ENCODE assay signal across 1 cellular context in genomic region chr5:149959406-149960236, GRCh38.
TF ChIP-seq lines count a peak whose summit lies in the region.

No MANE protein-coding gene starts in this region.

TF ChIP-seq in GM12878, 131 proteins besides CTCF, POLR2A, EP300 and RAD21 (continues in another document):
- no peak for TF ChIP-seq FOXK2 (IDR thresholded peaks at IDR 0.05)
- no peak for TF ChIP-seq SIX5 (IDR thresholded peaks at IDR 0.05; ENCODE audit: low read depth, low read length, severe bottlenecking)
- no peak for TF ChIP-seq CHD4 (IDR thresholded peaks at IDR 0.05)
- 0 out of 2 replicates have a peak, but pooled peaks have one; percentile 19 for TF ChIP-seq BACH1 (IDR thresholded peaks at IDR 0.05; ENCODE audit: borderline replicate concordance)
- TF ChIP-seq, protein P1, sequence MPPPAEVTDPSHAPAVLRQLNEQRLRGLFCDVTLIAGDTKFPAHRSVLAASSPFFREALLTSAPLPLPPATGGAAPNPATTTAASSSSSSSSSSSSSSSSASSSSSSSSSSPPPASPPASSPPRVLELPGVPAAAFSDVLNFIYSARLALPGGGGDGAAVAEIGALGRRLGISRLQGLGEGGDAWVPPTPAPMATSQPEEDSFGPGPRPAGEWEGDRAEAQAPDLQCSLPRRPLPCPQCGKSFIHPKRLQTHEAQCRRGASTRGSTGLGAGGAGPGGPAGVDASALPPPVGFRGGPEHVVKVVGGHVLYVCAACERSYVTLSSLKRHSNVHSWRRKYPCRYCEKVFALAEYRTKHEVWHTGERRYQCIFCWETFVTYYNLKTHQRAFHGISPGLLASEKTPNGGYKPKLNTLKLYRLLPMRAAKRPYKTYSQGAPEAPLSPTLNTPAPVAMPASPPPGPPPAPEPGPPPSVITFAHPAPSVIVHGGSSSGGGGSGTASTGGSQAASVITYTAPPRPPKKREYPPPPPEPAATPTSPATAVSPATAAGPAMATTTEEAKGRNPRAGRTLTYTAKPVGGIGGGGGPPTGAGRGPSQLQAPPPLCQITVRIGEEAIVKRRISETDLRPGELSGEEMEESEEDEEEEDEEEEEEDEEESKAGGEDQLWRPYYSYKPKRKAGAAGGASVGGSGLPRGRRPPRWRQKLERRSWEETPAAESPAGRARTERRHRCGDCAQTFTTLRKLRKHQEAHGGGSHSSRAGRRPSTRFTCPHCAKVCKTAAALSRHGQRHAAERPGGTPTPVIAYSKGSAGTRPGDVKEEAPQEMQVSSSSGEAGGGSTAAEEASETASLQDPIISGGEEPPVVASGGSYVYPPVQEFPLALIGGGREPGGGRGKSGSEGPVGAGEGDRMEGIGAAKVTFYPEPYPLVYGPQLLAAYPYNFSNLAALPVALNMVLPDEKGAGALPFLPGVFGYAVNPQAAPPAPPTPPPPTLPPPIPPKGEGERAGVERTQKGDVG (CRISPR knock-in tag; IDR thresholded peaks at IDR 0.05) = no peak
- 0 out of 2 replicates have a peak, but pooled peaks have one; percentile 13 for TF ChIP-seq RUNX3 (IDR thresholded peaks at IDR 0.05; ENCODE audit: low read length)
- no peak for TF ChIP-seq SMAD5 (IDR thresholded peaks at IDR 0.05; ENCODE audit: low read depth)
- TF ChIP-seq PRDM15 (CRISPR knock-in tag; IDR thresholded peaks at IDR 0.05) = 0 out of 2 replicates have a peak, but pooled peaks have one; percentile 20
- TF ChIP-seq SREBF2 (IDR thresholded peaks at IDR 0.05; ENCODE audit: low read length) = no peak
- TF ChIP-seq ATF7 (IDR thresholded peaks at IDR 0.05; ENCODE audit: low read depth) = peak; percentile 62; the same call in 1 of the 2 replicates
- TF ChIP-seq ZNF592 (IDR thresholded peaks at IDR 0.05) = no peak
- 0 out of 2 replicates have a peak, but pooled peaks have one; percentile 29 for TF ChIP-seq ZBED1 (IDR thresholded peaks at IDR 0.05; ENCODE audit: borderline replicate concordance)
- TF ChIP-seq ZNF274 (IDR thresholded peaks at IDR 0.05; ENCODE audit: insufficient read depth, insufficient read length) = no peak
- no peak for TF ChIP-seq ZSCAN29 (IDR thresholded peaks at IDR 0.05)
- TF ChIP-seq TAF1 (IDR thresholded peaks at IDR 0.05; ENCODE audit: borderline replicate concordance, low read depth, low read length) = no peak
- peak; percentile 28; the same call in 1 of the 2 replicates for TF ChIP-seq IKZF1 (conservative IDR thresholded peaks at IDR 0.05)
- TF ChIP-seq ZNF622 (IDR thresholded peaks at IDR 0.05) = no peak
- TF ChIP-seq SKIL (IDR thresholded peaks at IDR 0.05; ENCODE audit: low read depth, poor library complexity, severe bottlenecking) = peak; percentile 14
- no peak for TF ChIP-seq TCF3 (IDR thresholded peaks at IDR 0.05; ENCODE audit: borderline replicate concordance, insufficient read depth, low read depth, low read length)
- no peak for TF ChIP-seq POLR2AphosphoS2 (IDR thresholded peaks at IDR 0.05; ENCODE audit: low read depth, low read length)
- TF ChIP-seq, protein P2, sequence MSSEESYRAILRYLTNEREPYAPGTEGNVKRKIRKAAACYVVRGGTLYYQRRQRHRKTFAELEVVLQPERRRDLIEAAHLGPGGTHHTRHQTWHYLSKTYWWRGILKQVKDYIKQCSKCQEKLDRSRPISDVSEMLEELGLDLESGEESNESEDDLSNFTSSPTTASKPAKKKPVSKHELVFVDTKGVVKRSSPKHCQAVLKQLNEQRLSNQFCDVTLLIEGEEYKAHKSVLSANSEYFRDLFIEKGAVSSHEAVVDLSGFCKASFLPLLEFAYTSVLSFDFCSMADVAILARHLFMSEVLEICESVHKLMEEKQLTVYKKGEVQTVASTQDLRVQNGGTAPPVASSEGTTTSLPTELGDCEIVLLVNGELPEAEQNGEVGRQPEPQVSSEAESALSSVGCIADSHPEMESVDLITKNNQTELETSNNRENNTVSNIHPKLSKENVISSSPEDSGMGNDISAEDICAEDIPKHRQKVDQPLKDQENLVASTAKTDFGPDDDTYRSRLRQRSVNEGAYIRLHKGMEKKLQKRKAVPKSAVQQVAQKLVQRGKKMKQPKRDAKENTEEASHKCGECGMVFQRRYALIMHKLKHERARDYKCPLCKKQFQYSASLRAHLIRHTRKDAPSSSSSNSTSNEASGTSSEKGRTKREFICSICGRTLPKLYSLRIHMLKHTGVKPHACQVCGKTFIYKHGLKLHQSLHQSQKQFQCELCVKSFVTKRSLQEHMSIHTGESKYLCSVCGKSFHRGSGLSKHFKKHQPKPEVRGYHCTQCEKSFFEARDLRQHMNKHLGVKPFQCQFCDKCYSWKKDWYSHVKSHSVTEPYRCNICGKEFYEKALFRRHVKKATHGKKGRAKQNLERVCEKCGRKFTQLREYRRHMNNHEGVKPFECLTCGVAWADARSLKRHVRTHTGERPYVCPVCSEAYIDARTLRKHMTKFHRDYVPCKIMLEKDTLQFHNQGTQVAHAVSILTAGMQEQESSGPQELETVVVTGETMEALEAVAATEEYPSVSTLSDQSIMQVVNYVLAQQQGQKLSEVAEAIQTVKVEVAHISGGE (CRISPR knock-in tag; IDR thresholded peaks at IDR 0.05) = no peak
- peak; percentile 22; the same call in 1 of the 2 replicates for TF ChIP-seq SMC3 (IDR thresholded peaks at IDR 0.05; ENCODE audit: borderline replicate concordance, low read length)
- TF ChIP-seq ETV6 (conservative IDR thresholded peaks at IDR 0.05 in 1 of 2, IDR thresholded peaks at IDR 0.05 in 1 of 2; ENCODE audit: borderline replicate concordance in 1 of 2, low read depth in 1 of 2) = peak in 1 of 2 experiments; percentile 76; a peak in 2 of 4 replicates
- peak; percentile 54 for TF ChIP-seq EED (IDR thresholded peaks at IDR 0.05; ENCODE audit: low read depth)
- TF ChIP-seq RAD51 (IDR thresholded peaks at IDR 0.05) = no peak
- TF ChIP-seq BHLHE40 (IDR thresholded peaks at IDR 0.05; ENCODE audit: borderline replicate concordance in 1 of 2, low read depth in 2 of 2, low read length in 1 of 2) = 0 out of 4 replicates have a peak, but pooled peaks have one; percentile 20 to 34
- TF ChIP-seq, protein P3, sequence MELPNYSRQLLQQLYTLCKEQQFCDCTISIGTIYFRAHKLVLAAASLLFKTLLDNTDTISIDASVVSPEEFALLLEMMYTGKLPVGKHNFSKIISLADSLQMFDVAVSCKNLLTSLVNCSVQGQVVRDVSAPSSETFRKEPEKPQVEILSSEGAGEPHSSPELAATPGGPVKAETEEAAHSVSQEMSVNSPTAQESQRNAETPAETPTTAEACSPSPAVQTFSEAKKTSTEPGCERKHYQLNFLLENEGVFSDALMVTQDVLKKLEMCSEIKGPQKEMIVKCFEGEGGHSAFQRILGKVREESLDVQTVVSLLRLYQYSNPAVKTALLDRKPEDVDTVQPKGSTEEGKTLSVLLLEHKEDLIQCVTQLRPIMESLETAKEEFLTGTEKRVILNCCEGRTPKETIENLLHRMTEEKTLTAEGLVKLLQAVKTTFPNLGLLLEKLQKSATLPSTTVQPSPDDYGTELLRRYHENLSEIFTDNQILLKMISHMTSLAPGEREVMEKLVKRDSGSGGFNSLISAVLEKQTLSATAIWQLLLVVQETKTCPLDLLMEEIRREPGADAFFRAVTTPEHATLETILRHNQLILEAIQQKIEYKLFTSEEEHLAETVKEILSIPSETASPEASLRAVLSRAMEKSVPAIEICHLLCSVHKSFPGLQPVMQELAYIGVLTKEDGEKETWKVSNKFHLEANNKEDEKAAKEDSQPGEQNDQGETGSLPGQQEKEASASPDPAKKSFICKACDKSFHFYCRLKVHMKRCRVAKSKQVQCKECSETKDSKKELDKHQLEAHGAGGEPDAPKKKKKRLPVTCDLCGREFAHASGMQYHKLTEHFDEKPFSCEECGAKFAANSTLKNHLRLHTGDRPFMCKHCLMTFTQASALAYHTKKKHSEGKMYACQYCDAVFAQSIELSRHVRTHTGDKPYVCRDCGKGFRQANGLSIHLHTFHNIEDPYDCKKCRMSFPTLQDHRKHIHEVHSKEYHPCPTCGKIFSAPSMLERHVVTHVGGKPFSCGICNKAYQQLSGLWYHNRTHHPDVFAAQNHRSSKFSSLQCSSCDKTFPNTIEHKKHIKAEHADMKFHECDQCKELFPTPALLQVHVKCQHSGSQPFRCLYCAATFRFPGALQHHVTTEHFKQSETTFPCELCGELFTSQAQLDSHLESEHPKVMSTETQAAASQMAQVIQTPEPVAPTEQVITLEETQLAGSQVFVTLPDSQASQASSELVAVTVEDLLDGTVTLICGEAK (IDR thresholded peaks at IDR 0.05; ENCODE audit: borderline replicate concordance) = no peak
- TF ChIP-seq SREBF1 (IDR thresholded peaks at IDR 0.05; ENCODE audit: low read length) = no peak
- TF ChIP-seq LARP7 (IDR thresholded peaks at IDR 0.05) = no peak
- TF ChIP-seq STAT1 (conservative IDR thresholded peaks at IDR 0.05) = 0 out of 2 replicates have a peak, but pooled peaks have one; percentile 61
- TF ChIP-seq STAT3 (IDR thresholded peaks at IDR 0.05; ENCODE audit: low read depth, low read length) = no peak; the same call in 1 of the 2 replicates
- TF ChIP-seq IKZF2 (IDR thresholded peaks at IDR 0.05) = peak; percentile 55 to 61
- TF ChIP-seq IRF4 (IDR thresholded peaks at IDR 0.05; ENCODE audit: low read depth, low read length) = peak; percentile 32; the same call in 1 of the 2 replicates
- TF ChIP-seq ZNF207 (IDR thresholded peaks at IDR 0.05; ENCODE audit: borderline replicate concordance) = no peak
- TF ChIP-seq CREB1 (IDR thresholded peaks at IDR 0.05; ENCODE audit: low read depth) = peak; percentile 35; the same call in 1 of the 2 replicates
- TF ChIP-seq MLLT1 (IDR thresholded peaks at IDR 0.05) = no peak
